Comparison of ENCODE assay signal across 8 cellular contexts in the genomic region with DNA sequence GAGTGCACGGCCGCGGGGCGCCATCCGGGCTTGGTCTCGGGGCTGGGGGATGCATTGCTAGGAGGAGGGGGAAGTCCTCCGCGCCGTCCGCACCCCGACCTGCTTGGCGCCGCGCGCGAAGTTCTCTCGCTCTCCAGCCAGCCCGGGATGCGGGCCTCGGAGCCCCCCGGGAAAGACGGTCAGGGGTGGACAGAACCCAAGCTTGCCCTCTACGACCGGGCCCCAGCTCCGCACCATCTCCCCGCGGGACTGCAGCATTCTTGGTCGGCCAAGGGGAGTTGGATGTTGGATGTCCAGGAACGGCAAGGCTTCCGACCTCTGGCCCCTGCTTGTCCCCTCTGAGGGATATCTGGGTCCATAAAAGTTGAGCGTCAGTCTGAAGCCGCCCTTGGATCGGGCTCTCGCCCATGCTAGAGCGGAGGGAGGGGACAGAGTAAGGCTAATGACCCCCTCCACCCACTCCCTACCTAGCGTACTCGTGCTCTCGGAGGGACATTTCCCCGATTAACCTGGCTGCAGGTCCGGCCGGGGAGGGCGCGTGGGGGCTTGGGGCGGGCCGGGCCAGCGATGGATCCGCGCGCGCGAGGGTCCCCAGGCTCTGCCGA. TPM values are rescaled to one million over a fixed set of nuclear protein-coding genes. Genes with fewer than 3 reads are reported as not detected.
DNase-seq lines count a peak whose midpoint lies in the region.

No MANE protein-coding gene starts in this region.

- H3K4me3 ChIP-seq in CD4-positive, alpha-beta memory T cell (ENCODE audit: low read length in 2 of 2), result peak overlapping the region in 1 of 2 donors; percentile 52
- H3K4me3 ChIP-seq in MG63 (peak overlapping the region; percentile 47), neuron (ENCODE audit: low read length) (peak overlapping the region; percentile 70)

- intact Hi-C loops in CD4-positive, alpha-beta memory T cell (cut with micrococcal nuclease), result no loop called here

- H3K9me3 ChIP-seq in CD4-positive, alpha-beta memory T cell (ENCODE audit: control insufficient read depth in 1 of 2, low read length in 2 of 2), result no peaks in the 10 kb centered on the region
- H3K9me3 ChIP-seq in MG63, result no peaks in the 10 kb centered on the region
- no peaks in the 10 kb centered on the region for H3K9me3 ChIP-seq in neuron (ENCODE audit: low read length)

- no peak overlapping the region for H3K27ac Mint-ChIP-seq in CD4-positive, alpha-beta memory T cell

- no peaks in the 10 kb centered on the region for H3K36me3 ChIP-seq in CD4-positive, alpha-beta memory T cell (ENCODE audit: insufficient read depth, low read length)
- H3K36me3 ChIP-seq in MG63 (no peaks in the 10 kb centered on the region), neuron (ENCODE audit: insufficient read depth, low read length) (no peaks in the 10 kb centered on the region)

- peaks cover 37 to 39% of the 10 kb centered on the region in 2 donors for H3K27me3 Mint-ChIP-seq in CD4-positive, alpha-beta memory T cell

- peaks cover 10% of the 10 kb centered on the region for H3K4me1 ChIP-seq in CD4-positive, alpha-beta memory T cell (ENCODE audit: insufficient read depth, low read length)
- peaks cover 10% of the 10 kb centered on the region for H3K4me1 ChIP-seq in neuron (ENCODE audit: insufficient read depth, low read length)

- peak overlapping the region; percentile 44 for H2AFZ ChIP-seq in neuron (ENCODE audit: low read depth, low read length)

- no peak overlapping the region for H3K27ac ChIP-seq in CD4-positive, alpha-beta memory T cell (ENCODE audit: low read depth, low read length)
- no peak overlapping the region for H3K27ac ChIP-seq in caudate nucleus (ENCODE audit: low read depth, low read length)

- H3K36me3 Mint-ChIP-seq in CD4-positive, alpha-beta memory T cell, result peaks cover 3 to 9% of the 10 kb centered on the region in 2 donors

- CTCF ChIA-PET in CD4-positive, alpha-beta memory T cell (lab: Charles Lee; ENCODE audit: partially characterized antibody), result interaction anchor here (1.7 kb wide), 1 partner anchor 15 kb away, joined by 5 read pairs; no protein-coding TSS in a partner anchor

- peaks cover 0 to 5% (median 0%) of the 10 kb centered on the region in 8 donors for H3K9me3 Mint-ChIP-seq in CD4-positive, alpha-beta memory T cell

- H3K4me1 Mint-ChIP-seq in CD4-positive, alpha-beta memory T cell, result peaks cover 7 to 24% (median 10%) of the 10 kb centered on the region in 4 donors

- peaks cover 6% of the 10 kb centered on the region for H3K27me3 ChIP-seq in CD4-positive, alpha-beta memory T cell (ENCODE audit: insufficient read depth, low read length)
- H3K27me3 ChIP-seq in MG63 (peaks cover 54% of the 10 kb centered on the region), neuron (ENCODE audit: insufficient read depth, low read length) (peaks cover 4% of the 10 kb centered on the region)

- peak in 1 of 5 donors; percentile 3 for DNase-seq in CD4-positive, alpha-beta memory T cell
- DNase-seq in MG63 (no peak), dermis blood vessel endothelial cell (peak; percentile 5), NCI-H1694 treated with DMSO at 0.1 percent for 48 hours (lab: John Stamatoyannopoulos, UW) (no peak), NCI-H526 treated with DMSO at 0.1 percent for 48 hours (lab: John Stamatoyannopoulos, UW) (no peak), caudate nucleus (lab: John Stamatoyannopoulos, UW) (no peak), AG08395 (ENCODE audit: low spot score) (no peak)

- peak overlapping the region; percentile 25 to 78 (median 46) for H3K4me3 Mint-ChIP-seq in CD4-positive, alpha-beta memory T cell

- POLR2A ChIA-PET in CD4-positive, alpha-beta memory T cell (lab: Charles Lee; ENCODE audit: partially characterized antibody), result no interaction called here

RNA-seq across cellular contexts. Expression of a gene that starts 0.5 kb away (rescaled TPM):
- under 1 TPM; 0.11 to 0.61 TPM for total RNA-seq in CD4-positive, alpha-beta memory T cell
- under 1 TPM in 1 of 2 donors, not detected in 1; 0.42 TPM for polyA plus RNA-seq in CD4-positive, alpha-beta memory T cell
- total RNA-seq in MG63 (2014; rRNA removed; shearing (Covaris generic); ENCODE audit: low replicate concordance), result 0.16 TPM in 1 of 2 replicates, not detected in the other
- 0.09 TPM in 1 of 2 replicates, not detected in the other for total RNA-seq in dermis blood vessel endothelial cell
